In genomic region chr5:15502208-15502607, GRCh38 we compare ENCODE assay signal across 1 cellular context.
A peak's percentile ranks its signal among the peaks of the same experiment; 100 is the strongest.
TF ChIP-seq lines count a peak whose summit lies in the region.

No MANE protein-coding gene starts in this region.

TF ChIP-seq in IMR-90, 13 proteins besides CTCF, POLR2A, EP300 and RAD21 (continued from another document):
- TF ChIP-seq ELK1 (IDR thresholded peaks at IDR 0.05; ENCODE audit: borderline replicate concordance, low read depth, low read length): no peak
- no peak for TF ChIP-seq MAZ (IDR thresholded peaks at IDR 0.05; ENCODE audit: borderline replicate concordance, low read depth, low read length)
- TF ChIP-seq USF2 (IDR thresholded peaks at IDR 0.05; ENCODE audit: low read depth, low read length): peak; percentile 85
- peak; percentile 53; the same call in 1 of the 2 replicates for TF ChIP-seq MAFK (IDR thresholded peaks at IDR 0.05; ENCODE audit: low read depth, low read length)
- TF ChIP-seq BHLHE40 (IDR thresholded peaks at IDR 0.05; ENCODE audit: low read depth, low read length): no peak
- TF ChIP-seq NFE2L2 (IDR thresholded peaks at IDR 0.05; ENCODE audit: low read depth, low read length): no peak
- TF ChIP-seq CHD1 (IDR thresholded peaks at IDR 0.05; ENCODE audit: low read depth, low read length): no peak
- no peak for TF ChIP-seq RCOR1 (IDR thresholded peaks at IDR 0.05; ENCODE audit: insufficient replicate concordance, low read length)
